2 cellular contexts compared by ENCODE assay signal in the genomic region with DNA sequence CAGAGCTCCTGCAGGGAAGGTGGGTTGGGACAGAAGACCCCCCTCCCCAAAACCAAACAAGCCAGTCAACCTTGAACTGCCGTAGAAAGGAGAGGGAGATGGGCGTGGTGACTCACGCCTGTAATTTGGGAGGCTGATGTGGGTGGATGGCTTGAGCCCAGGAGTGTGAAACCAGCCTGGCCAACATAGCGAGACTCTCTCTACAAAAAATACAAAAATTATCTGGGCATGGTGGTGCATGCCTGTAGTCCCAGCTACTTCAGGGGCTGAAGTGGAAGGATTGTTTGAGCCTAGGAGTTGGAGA.
TF ChIP-seq lines count a peak whose summit lies in the region.

No MANE protein-coding gene starts in this region.

TF ChIP-seq in HEK293, 187 proteins besides CTCF, POLR2A, EP300 and RAD21 (continued from another document):
- TF ChIP-seq, protein P1, sequence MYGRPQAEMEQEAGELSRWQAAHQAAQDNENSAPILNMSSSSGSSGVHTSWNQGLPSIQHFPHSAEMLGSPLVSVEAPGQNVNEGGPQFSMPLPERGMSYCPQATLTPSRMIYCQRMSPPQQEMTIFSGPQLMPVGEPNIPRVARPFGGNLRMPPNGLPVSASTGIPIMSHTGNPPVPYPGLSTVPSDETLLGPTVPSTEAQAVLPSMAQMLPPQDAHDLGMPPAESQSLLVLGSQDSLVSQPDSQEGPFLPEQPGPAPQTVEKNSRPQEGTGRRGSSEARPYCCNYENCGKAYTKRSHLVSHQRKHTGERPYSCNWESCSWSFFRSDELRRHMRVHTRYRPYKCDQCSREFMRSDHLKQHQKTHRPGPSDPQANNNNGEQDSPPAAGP (tag by site-specific recombination; IDR thresholded peaks at IDR 0.05): peak; percentile 56; the same call in 1 of the 2 replicates
- peak; percentile 67 for TF ChIP-seq ZFHX2 (tag by site-specific recombination; conservative IDR thresholded peaks at IDR 0.05)
TF ChIP-seq in HEK293: peak in this region for 4.

TF ChIP-seq in HepG2, 621 proteins besides CTCF, POLR2A, EP300 and RAD21 (continued from another document):
- TF ChIP-seq, protein P2, sequence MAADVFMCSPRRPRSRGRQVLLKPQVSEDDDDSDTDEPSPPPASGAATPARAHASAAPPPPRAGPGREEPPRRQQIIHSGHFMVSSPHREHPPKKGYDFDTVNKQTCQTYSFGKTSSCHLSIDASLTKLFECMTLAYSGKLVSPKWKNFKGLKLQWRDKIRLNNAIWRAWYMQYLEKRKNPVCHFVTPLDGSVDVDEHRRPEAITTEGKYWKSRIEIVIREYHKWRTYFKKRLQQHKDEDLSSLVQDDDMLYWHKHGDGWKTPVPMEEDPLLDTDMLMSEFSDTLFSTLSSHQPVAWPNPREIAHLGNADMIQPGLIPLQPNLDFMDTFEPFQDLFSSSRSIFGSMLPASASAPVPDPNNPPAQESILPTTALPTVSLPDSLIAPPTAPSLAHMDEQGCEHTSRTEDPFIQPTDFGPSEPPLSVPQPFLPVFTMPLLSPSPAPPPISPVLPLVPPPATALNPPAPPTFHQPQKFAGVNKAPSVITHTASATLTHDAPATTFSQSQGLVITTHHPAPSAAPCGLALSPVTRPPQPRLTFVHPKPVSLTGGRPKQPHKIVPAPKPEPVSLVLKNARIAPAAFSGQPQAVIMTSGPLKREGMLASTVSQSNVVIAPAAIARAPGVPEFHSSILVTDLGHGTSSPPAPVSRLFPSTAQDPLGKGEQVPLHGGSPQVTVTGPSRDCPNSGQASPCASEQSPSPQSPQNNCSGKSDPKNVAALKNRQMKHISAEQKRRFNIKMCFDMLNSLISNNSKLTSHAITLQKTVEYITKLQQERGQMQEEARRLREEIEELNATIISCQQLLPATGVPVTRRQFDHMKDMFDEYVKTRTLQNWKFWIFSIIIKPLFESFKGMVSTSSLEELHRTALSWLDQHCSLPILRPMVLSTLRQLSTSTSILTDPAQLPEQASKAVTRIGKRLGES (CRISPR knock-in tag; IDR thresholded peaks at IDR 0.05; ENCODE audit: borderline replicate concordance): no peak
- TF ChIP-seq RFX5 (IDR thresholded peaks at IDR 0.05; ENCODE audit: low read depth, low read length): no peak
- TF ChIP-seq FOSL2 (CRISPR knock-in tag; IDR thresholded peaks at IDR 0.05): peak; percentile 75
- TF ChIP-seq HHEX (CRISPR knock-in tag; IDR thresholded peaks at IDR 0.05): no peak
- TF ChIP-seq, protein P3, sequence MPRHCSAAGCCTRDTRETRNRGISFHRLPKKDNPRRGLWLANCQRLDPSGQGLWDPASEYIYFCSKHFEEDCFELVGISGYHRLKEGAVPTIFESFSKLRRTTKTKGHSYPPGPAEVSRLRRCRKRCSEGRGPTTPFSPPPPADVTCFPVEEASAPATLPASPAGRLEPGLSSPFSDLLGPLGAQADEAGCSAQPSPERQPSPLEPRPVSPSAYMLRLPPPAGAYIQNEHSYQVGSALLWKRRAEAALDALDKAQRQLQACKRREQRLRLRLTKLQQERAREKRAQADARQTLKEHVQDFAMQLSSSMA (CRISPR knock-in tag; IDR thresholded peaks at IDR 0.05): no peak
- TF ChIP-seq ZNF121 (CRISPR knock-in tag; IDR thresholded peaks at IDR 0.05): peak; percentile 97
- TF ChIP-seq FOXA3 (CRISPR knock-in tag; IDR thresholded peaks at IDR 0.05): peak; percentile 40; the same call in 1 of the 2 replicates
- TF ChIP-seq HDAC1 (CRISPR knock-in tag; IDR thresholded peaks at IDR 0.05): peak; percentile 33; the same call in 1 of the 2 replicates
- 0 out of 2 replicates have a peak, but pooled peaks have one; percentile 23 for TF ChIP-seq ZFP82 (CRISPR knock-in tag; IDR thresholded peaks at IDR 0.05; ENCODE audit: borderline replicate concordance)
- TF ChIP-seq FOXA1 (IDR thresholded peaks at IDR 0.05): no peak
- TF ChIP-seq FOXA1 (CRISPR knock-in tag; IDR thresholded peaks at IDR 0.05): peak; percentile 60
- TF ChIP-seq SAFB2 (CRISPR knock-in tag; IDR thresholded peaks at IDR 0.05; ENCODE audit: borderline replicate concordance, low read depth): no peak
- TF ChIP-seq, protein P4, sequence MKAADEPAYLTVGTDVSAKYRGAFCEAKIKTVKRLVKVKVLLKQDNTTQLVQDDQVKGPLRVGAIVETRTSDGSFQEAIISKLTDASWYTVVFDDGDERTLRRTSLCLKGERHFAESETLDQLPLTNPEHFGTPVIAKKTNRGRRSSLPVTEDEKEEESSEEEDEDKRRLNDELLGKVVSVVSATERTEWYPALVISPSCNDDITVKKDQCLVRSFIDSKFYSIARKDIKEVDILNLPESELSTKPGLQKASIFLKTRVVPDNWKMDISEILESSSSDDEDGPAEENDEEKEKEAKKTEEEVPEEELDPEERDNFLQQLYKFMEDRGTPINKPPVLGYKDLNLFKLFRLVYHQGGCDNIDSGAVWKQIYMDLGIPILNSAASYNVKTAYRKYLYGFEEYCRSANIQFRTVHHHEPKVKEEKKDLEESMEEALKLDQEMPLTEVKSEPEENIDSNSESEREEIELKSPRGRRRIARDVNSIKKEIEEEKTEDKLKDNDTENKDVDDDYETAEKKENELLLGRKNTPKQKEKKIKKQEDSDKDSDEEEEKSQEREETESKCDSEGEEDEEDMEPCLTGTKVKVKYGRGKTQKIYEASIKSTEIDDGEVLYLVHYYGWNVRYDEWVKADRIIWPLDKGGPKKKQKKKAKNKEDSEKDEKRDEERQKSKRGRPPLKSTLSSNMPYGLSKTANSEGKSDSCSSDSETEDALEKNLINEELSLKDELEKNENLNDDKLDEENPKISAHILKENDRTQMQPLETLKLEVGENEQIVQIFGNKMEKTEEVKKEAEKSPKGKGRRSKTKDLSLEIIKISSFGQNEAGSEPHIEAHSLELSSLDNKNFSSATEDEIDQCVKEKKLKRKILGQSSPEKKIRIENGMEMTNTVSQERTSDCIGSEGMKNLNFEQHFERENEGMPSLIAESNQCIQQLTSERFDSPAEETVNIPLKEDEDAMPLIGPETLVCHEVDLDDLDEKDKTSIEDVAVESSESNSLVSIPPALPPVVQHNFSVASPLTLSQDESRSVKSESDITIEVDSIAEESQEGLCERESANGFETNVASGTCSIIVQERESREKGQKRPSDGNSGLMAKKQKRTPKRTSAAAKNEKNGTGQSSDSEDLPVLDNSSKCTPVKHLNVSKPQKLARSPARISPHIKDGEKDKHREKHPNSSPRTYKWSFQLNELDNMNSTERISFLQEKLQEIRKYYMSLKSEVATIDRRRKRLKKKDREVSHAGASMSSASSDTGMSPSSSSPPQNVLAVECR (CRISPR knock-in tag; IDR thresholded peaks at IDR 0.05; ENCODE audit: borderline replicate concordance): peak; percentile 6; the same call in 1 of the 2 replicates
- TF ChIP-seq, protein P5, sequence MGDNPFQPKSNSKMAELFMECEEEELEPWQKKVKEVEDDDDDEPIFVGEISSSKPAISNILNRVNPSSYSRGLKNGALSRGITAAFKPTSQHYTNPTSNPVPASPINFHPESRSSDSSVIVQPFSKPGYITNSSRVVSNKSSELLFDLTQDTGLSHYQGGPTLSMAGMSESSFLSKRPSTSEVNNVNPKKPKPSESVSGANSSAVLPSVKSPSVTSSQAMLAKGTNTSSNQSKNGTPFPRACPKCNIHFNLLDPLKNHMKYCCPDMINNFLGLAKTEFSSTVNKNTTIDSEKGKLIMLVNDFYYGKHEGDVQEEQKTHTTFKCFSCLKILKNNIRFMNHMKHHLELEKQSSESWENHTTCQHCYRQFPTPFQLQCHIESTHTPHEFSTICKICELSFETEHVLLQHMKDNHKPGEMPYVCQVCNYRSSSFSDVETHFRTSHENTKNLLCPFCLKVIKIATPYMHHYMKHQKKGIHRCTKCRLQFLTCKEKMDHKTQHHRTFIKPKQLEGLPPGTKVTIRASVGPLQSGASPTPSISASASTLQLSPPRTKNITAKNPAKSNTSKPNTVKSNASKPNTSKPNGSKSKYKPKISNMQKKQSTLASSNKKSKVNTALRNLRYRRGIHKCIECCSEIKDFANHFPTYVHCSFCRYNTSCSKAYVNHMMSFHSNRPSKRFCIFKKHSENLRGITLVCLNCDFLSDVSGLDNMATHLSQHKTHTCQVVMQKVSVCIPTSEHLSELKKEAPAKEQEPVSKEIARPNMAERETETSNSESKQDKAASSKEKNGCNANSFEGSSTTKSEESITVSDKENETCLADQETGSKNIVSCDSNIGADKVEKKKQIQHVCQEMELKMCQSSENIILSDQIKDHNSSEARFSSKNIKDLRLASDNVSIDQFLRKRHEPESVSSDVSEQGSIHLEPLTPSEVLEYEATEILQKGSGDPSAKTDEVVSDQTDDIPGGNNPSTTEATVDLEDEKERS (CRISPR knock-in tag; IDR thresholded peaks at IDR 0.05): 0 out of 2 replicates have a peak, but pooled peaks have one; percentile 2
- TF ChIP-seq REPIN1 (CRISPR knock-in tag; IDR thresholded peaks at IDR 0.05; ENCODE audit: borderline replicate concordance, low read depth): no peak
- no peak for TF ChIP-seq KLF15 (CRISPR knock-in tag; IDR thresholded peaks at IDR 0.05; ENCODE audit: borderline replicate concordance)
- TF ChIP-seq, protein P6, sequence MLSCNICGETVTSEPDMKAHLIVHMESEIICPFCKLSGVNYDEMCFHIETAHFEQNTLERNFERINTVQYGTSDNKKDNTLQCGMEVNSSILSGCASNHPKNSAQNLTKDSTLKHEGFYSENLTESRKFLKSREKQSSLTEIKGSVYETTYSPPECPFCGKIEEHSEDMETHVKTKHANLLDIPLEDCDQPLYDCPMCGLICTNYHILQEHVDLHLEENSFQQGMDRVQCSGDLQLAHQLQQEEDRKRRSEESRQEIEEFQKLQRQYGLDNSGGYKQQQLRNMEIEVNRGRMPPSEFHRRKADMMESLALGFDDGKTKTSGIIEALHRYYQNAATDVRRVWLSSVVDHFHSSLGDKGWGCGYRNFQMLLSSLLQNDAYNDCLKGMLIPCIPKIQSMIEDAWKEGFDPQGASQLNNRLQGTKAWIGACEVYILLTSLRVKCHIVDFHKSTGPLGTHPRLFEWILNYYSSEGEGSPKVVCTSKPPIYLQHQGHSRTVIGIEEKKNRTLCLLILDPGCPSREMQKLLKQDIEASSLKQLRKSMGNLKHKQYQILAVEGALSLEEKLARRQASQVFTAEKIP (CRISPR knock-in tag; IDR thresholded peaks at IDR 0.05; ENCODE audit: borderline replicate concordance): no peak
- TF ChIP-seq SIX4 (CRISPR knock-in tag; IDR thresholded peaks at IDR 0.05): peak; percentile 2; the same call in 1 of the 2 replicates
- TF ChIP-seq, protein P7, sequence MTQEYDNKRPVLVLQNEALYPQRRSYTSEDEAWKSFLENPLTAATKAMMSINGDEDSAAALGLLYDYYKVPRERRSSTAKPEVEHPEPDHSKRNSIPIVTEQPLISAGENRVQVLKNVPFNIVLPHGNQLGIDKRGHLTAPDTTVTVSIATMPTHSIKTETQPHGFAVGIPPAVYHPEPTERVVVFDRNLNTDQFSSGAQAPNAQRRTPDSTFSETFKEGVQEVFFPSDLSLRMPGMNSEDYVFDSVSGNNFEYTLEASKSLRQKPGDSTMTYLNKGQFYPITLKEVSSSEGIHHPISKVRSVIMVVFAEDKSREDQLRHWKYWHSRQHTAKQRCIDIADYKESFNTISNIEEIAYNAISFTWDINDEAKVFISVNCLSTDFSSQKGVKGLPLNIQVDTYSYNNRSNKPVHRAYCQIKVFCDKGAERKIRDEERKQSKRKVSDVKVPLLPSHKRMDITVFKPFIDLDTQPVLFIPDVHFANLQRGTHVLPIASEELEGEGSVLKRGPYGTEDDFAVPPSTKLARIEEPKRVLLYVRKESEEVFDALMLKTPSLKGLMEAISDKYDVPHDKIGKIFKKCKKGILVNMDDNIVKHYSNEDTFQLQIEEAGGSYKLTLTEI (CRISPR knock-in tag; conservative IDR thresholded peaks at IDR 0.05): no peak
- TF ChIP-seq ZC3H13 (CRISPR knock-in tag; IDR thresholded peaks at IDR 0.05): no peak
